30 cellular contexts compared by ENCODE assay signal in the genomic region with DNA sequence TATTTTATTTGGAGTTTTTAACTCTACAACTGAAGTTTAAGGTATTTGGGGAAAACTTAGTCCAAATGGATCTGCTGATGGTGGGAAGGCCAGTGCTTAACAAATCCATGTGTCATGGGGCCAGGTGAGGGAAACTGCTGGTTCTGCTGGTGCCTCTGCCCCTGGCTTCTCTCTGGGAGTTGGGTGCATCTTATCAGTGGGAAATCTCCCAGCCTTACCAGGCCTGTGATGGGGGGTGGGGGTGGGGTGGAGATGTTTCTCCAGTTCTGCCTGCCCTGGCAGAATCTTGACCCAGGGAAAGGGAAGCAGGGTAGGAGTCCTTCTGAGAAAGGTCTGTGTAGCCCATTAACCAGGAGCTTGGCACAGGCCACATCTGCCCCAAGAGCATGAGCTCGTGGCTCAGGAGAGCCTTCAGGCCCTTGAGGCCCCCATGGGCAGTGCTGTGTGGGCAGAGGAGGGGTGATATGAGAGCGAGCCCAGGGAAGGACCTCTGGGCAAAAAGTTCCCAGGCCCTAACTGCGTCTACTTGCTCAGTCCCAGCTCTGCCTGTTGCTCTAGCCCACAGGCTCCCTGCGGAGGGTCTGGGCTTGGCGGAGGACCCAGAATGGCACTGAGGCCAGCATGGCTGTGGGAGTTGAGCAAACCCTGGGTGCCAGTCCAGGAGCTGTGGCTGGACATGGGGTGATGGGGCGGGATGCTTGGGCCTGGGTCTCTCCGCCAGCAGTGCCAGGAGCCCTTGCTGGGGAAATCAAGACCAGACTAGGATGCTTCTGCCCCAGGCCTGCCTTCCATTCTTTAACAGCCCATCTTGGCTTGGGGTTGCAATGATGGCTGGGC. TPM values are rescaled to one million over a fixed set of nuclear protein-coding genes. Genes with fewer than 3 reads are reported as not detected.
A peak's percentile ranks its signal among the peaks of the same experiment; 100 is the strongest.
DNase-seq lines count a peak whose midpoint lies in the region; ATAC-seq and TF ChIP-seq lines count a peak whose summit lies in the region.
"Had no signal": no experiment of that assay in that cellular context is flagged by ENCODE, and none has a peak within 500 bp of the region (broad histone marks: within the 10 kb centered on the region; RNA-seq: fewer than 3 reads in every experiment).

No MANE protein-coding gene starts in this region.

- H3K9me3 Mint-ChIP-seq in activated CD4-positive, alpha-beta T cell treated with anti-CD3 and anti-CD28 coated beads, Interleukin-2, amount 10 ng/mL, durations not matched to agents 24 days and 14 days: no peaks in the 10 kb centered on the region
- no peaks in the 10 kb centered on the region for H3K9me3 Mint-ChIP-seq in stimulated activated naive CD8-positive, alpha-beta T cell treated with anti-CD3 and anti-CD28 coated beads, Interleukin-15, amount 100 ng/mL, for 72 hours
- no peaks in the 10 kb centered on the region for H3K9me3 Mint-ChIP-seq in neural crest cell
- H3K9me3 Mint-ChIP-seq in Calu3 (ENCODE audit: low read depth, unreplicated experiment): no peaks in the 10 kb centered on the region
- H3K9me3 Mint-ChIP-seq: HFFc6; IgD-negative memory B cell; naive thymus-derived CD8-positive, alpha-beta T cell; type B pancreatic cell had no signal

- no peak for TF ChIP-seq CTCF in neural crest cell (conservative IDR thresholded peaks at IDR 0.05)
- TF ChIP-seq CTCF in Calu3 (IDR thresholded peaks at IDR 0.05; ENCODE audit: unreplicated experiment): no peak

- H3K4me1 Mint-ChIP-seq in activated CD4-positive, alpha-beta T cell treated with anti-CD3 and anti-CD28 coated beads, Interleukin-2, amount 10 ng/mL, durations not matched to agents 24 days and 14 days: peaks cover 39% of the 10 kb centered on the region
- peaks cover 39% of the 10 kb centered on the region for H3K4me1 Mint-ChIP-seq in stimulated activated naive CD8-positive, alpha-beta T cell treated with anti-CD3 and anti-CD28 coated beads, Interleukin-15, amount 100 ng/mL, for 72 hours
- H3K4me1 Mint-ChIP-seq in neural crest cell (peaks cover 27% of the 10 kb centered on the region), Calu3 (ENCODE audit: low read depth, unreplicated experiment) (no peaks in the 10 kb centered on the region)

- ATAC-seq in stimulated activated naive CD8-positive, alpha-beta T cell treated with anti-CD3 and anti-CD28 coated beads, Interleukin-15, amount 100 ng/mL, for 72 hours: no peak
- ATAC-seq in stimulated activated naive CD8-positive, alpha-beta T cell treated with anti-CD3 and anti-CD28 coated beads, Interleukin-15, Interleukin-2, amounts not matched to agents 100 U/mL and 50 U/mL, for 24 hours: no peak
- ATAC-seq in GM19035 (IDR thresholded peaks at IDR 0.05; ENCODE audit: unreplicated experiment): no peak
- ATAC-seq: naive thymus-derived CD8-positive, alpha-beta T cell; pancreas; right cardiac atrium had no signal

- intact Hi-C loops in activated CD4-positive, alpha-beta T cell treated with anti-CD3 and anti-CD28 coated beads, Interleukin-2, amount 10 ng/mL, durations not matched to agents 24 days and 14 days (cut with micrococcal nuclease): no loop called here
- intact Hi-C loops in Calu3 (cut with micrococcal nuclease; ENCODE audit: unreplicated experiment): no loop called here

- H3K27me3 Mint-ChIP-seq in activated CD4-positive, alpha-beta T cell treated with anti-CD3 and anti-CD28 coated beads, Interleukin-2, amount 10 ng/mL, durations not matched to agents 24 days and 14 days: no peaks in the 10 kb centered on the region
- no peaks in the 10 kb centered on the region for H3K27me3 Mint-ChIP-seq in stimulated activated naive CD8-positive, alpha-beta T cell treated with anti-CD3 and anti-CD28 coated beads, Interleukin-15, amount 100 ng/mL, for 72 hours
- H3K27me3 Mint-ChIP-seq in neural crest cell (ENCODE audit: low read depth) (peaks cover 2% of the 10 kb centered on the region), Calu3 (ENCODE audit: unreplicated experiment) (no peaks in the 10 kb centered on the region)
- H3K27me3 Mint-ChIP-seq: IgD-negative memory B cell; naive thymus-derived CD8-positive, alpha-beta T cell; type B pancreatic cell had no signal

- no TSS peak for BruUV-seq in Calu3 (replicated peaks; lab: Mats Ljungman, UMichigan)

- DNase-seq in activated CD4-positive, alpha-beta T cell treated with anti-CD3 and anti-CD28 coated beads, Interleukin-2, amount 10 ng/mL, durations not matched to agents 24 days and 14 days: no peak
- no peak for DNase-seq in activated CD4-positive, alpha-beta T cell treated with anti-CD3 and anti-CD28 coated beads for 4 hours
- no peak for DNase-seq in stimulated activated naive CD8-positive, alpha-beta T cell treated with anti-CD3 and anti-CD28 coated beads, Interleukin-15, amount 100 ng/mL, for 72 hours
- DNase-seq in stimulated activated naive CD8-positive, alpha-beta T cell treated with anti-CD3 and anti-CD28 coated beads, Interleukin-15, Interleukin-2, amounts not matched to agents 100 U/mL and 50 U/mL, for 24 hours: no peak
- no peak for DNase-seq in neural crest cell (ENCODE audit: low read depth, low spot score)
- no peak for DNase-seq in NCI-H1417 treated with DMSO at 0.1 percent for 48 hours (lab: John Stamatoyannopoulos, UW)
- DNase-seq in Calu3: no peak
- DNase-seq: activated CD4-positive, alpha-beta T cell treated with anti-CD3 and anti-CD28 coated beads, Interleukin-2, amount 50 U/mL, for 1 hour; activated naive CD4-positive, alpha-beta T cell; AML-193; GDM1; HFFc6; midbrain; naive thymus-derived CD8-positive, alpha-beta T cell; NCI-H1105 treated with DMSO at 0.1 percent for 48 hours; NCI-H2081; NCI-H226; NCI-H774; right cardiac atrium; RPMI8226; stomach had no signal

- no peak overlapping the region for H3K4me3 Mint-ChIP-seq in activated CD4-positive, alpha-beta T cell treated with anti-CD3 and anti-CD28 coated beads, Interleukin-2, amount 10 ng/mL, durations not matched to agents 24 days and 14 days
- H3K4me3 Mint-ChIP-seq in stimulated activated naive CD8-positive, alpha-beta T cell treated with anti-CD3 and anti-CD28 coated beads, Interleukin-15, amount 100 ng/mL, for 72 hours: no peak overlapping the region
- peak overlapping the region; percentile 35 for H3K4me3 Mint-ChIP-seq in neural crest cell
- no peak overlapping the region for H3K4me3 Mint-ChIP-seq in Calu3 (ENCODE audit: low read depth, unreplicated experiment)
- H3K4me3 Mint-ChIP-seq: HFFc6; naive thymus-derived CD8-positive, alpha-beta T cell; type B pancreatic cell had no signal

- peak overlapping the region; percentile 45 for H3K27ac Mint-ChIP-seq in activated CD4-positive, alpha-beta T cell treated with anti-CD3 and anti-CD28 coated beads, Interleukin-2, amount 10 ng/mL, durations not matched to agents 24 days and 14 days
- H3K27ac Mint-ChIP-seq in stimulated activated naive CD8-positive, alpha-beta T cell treated with anti-CD3 and anti-CD28 coated beads, Interleukin-15, amount 100 ng/mL, for 72 hours: peak overlapping the region; percentile 61 to 73
- H3K27ac Mint-ChIP-seq in neural crest cell (ENCODE audit: unreplicated experiment): peak overlapping the region; percentile 90
- H3K27ac Mint-ChIP-seq in Calu3 (ENCODE audit: unreplicated experiment): no peak overlapping the region
- H3K27ac Mint-ChIP-seq: HFFc6 had no signal

- CTCF ChIA-PET in Calu3 (lab: Charles Lee): interaction anchor here (1.1 kb wide), 1 partner anchor 10 kb away, joined by 3 read pairs; no protein-coding TSS in a partner anchor

- peaks cover 8% of the 10 kb centered on the region for H3K36me3 Mint-ChIP-seq in activated CD4-positive, alpha-beta T cell treated with anti-CD3 and anti-CD28 coated beads, Interleukin-2, amount 10 ng/mL, durations not matched to agents 24 days and 14 days (ENCODE audit: low read depth)
- H3K36me3 Mint-ChIP-seq in neural crest cell (ENCODE audit: low read depth) (peaks cover 11% of the 10 kb centered on the region), Calu3 (ENCODE audit: insufficient read depth, unreplicated experiment) (peaks cover 23% of the 10 kb centered on the region)
- H3K36me3 Mint-ChIP-seq: IgD-negative memory B cell had no signal

RNA-seq across cellular contexts. Expression of gene VASH1, which starts 18.2 kb away (rescaled TPM):
- 5.8 and 6.9 TPM in 2 replicates for total RNA-seq in activated CD4-positive, alpha-beta T cell treated with anti-CD3 and anti-CD28 coated beads, Interleukin-2, amount 10 ng/mL, durations not matched to agents 24 days and 14 days
- total RNA-seq in neural crest cell (68.1 and 72.0 TPM in 2 replicates), Calu3 (2022) (1.2 and 1.4 TPM in 2 replicates)
- total RNA-seq: bronchial epithelial cell had no signal

RNA-seq across cellular contexts. Expression of gene ANGEL1, which starts 33.2 kb away (rescaled TPM):
- 16.4 and 17.2 TPM in 2 replicates for total RNA-seq in activated CD4-positive, alpha-beta T cell treated with anti-CD3 and anti-CD28 coated beads, Interleukin-2, amount 10 ng/mL, durations not matched to agents 24 days and 14 days
- 37.2 and 38.8 TPM in 2 replicates for total RNA-seq in neural crest cell
- total RNA-seq in Calu3 (2022): 19.8 and 26.3 TPM in 2 replicates

RNA-seq across cellular contexts. Expression of gene LRRC74A, which starts 46.8 kb away (rescaled TPM):
- not detected in 2 replicates for total RNA-seq in activated CD4-positive, alpha-beta T cell treated with anti-CD3 and anti-CD28 coated beads, Interleukin-2, amount 10 ng/mL, durations not matched to agents 24 days and 14 days
- not detected in 2 replicates for total RNA-seq in neural crest cell
- total RNA-seq in Calu3 (2022): not detected in 2 replicates
- total RNA-seq: A172; bronchial epithelial cell; dermis microvascular lymphatic vessel endothelial cell; HFFc6; naive thymus-derived CD8-positive, alpha-beta T cell; pancreas; SK-MEL-5; stomach; T-helper 2 cell treated with Interferon-gamma antibody and Interleukin-4, amounts not matched to agents 100 ng/mL and 5 ng/mL, for 36 hours had no signal
